19 cellular contexts compared by ENCODE assay signal in the genomic region with DNA sequence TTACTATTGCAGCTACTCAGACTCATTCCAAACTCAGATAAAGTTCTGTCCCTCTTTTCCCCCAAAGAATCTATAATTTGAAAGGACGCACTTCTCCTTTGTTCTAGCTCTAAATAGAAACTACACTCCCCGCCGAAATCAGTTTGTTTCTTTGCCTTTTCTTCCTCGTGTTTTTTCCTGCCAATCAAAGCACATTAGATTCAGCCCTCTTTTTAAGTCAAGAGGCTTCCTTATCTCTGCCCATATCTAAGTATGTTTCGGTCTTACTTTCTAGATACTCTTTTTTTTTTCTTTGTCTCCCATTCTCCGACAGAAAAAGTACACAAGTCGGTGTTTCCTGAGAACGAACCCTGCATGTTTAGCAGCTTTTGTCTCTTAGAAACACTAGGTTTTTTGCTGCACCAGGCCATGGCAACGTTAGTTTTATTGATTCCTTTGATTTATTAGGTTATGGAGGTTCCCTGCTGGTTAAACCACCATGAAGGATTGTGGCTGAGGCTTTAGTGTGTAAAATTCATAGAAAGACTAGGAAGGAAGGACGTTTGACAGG. TPM values are rescaled to one million over a fixed set of nuclear protein-coding genes. Genes with fewer than 3 reads are reported as not detected.
A peak's percentile ranks its signal among the peaks of the same experiment; 100 is the strongest.
DNase-seq lines count a peak whose midpoint lies in the region; ATAC-seq and TF ChIP-seq lines count a peak whose summit lies in the region.
"Had no signal": no experiment of that assay in that cellular context is flagged by ENCODE, and none has a peak within 500 bp of the region (broad histone marks: within the 10 kb centered on the region; RNA-seq: fewer than 3 reads in every experiment).

No MANE protein-coding gene starts in this region.

- intact Hi-C loops in CD4-positive, alpha-beta memory T cell (cut with micrococcal nuclease) = loop anchor here (10.0 kb wide), 1 partner anchor 248 kb away; a partner anchor contains a TSS
- intact Hi-C loops in ascending aorta (cut with DNase I) = no loop called here
- intact Hi-C loops in upper lobe of right lung (cut with DNase I) = no loop called here
- intact Hi-C loops in transverse colon (cut with DNase I; ENCODE audit: low total_unique reads) = no loop called here

- no peaks in the 10 kb centered on the region for H3K9me3 Mint-ChIP-seq in CD4-positive, alpha-beta memory T cell

- peaks cover 61% of the 10 kb centered on the region for H3K4me1 ChIP-seq in CD4-positive, alpha-beta memory T cell (ENCODE audit: insufficient read depth, low read length)
- H3K4me1 ChIP-seq in ascending aorta (no peaks in the 10 kb centered on the region), upper lobe of right lung (peaks cover 5% of the 10 kb centered on the region), transverse colon (peaks cover 0 to 4% (median 0%) of the 10 kb centered on the region in 4 donors)
- H3K4me1 ChIP-seq: HAP-1 had no signal

- peaks cover under 1 to 3% of the 10 kb centered on the region in 2 donors for H3K36me3 Mint-ChIP-seq in CD4-positive, alpha-beta memory T cell

- H3K4me3 Mint-ChIP-seq in CD4-positive, alpha-beta memory T cell = no peak overlapping the region
- H3K4me3 Mint-ChIP-seq: activated B cell treated with CpG ODN at 0.5 μM for 24 hours had no signal

- peaks cover 10 to 25% (median 23%) of the 10 kb centered on the region in 4 donors for H3K4me1 Mint-ChIP-seq in CD4-positive, alpha-beta memory T cell

- peak overlapping the region; percentile 59 to 74 for H3K4me3 ChIP-seq in CD4-positive, alpha-beta memory T cell (ENCODE audit: low read length in 2 of 2)
- H3K4me3 ChIP-seq in ascending aorta (no peak overlapping the region), upper lobe of right lung (no peak overlapping the region), transverse colon (peak overlapping the region in 1 of 4 donors; percentile 9)
- H3K4me3 ChIP-seq: adrenal gland, HAP-1, sigmoid colon had no signal

- POLR2A ChIA-PET in CD4-positive, alpha-beta memory T cell (lab: Charles Lee; ENCODE audit: partially characterized antibody) = interaction anchor here (0.8 to 11.0 kb wide), 16 partner anchors 9 to 111 kb away, joined by 3 to 240 read pairs (median 6); a partner anchor contains a TSS

- H3K27ac ChIP-seq in CD4-positive, alpha-beta memory T cell (ENCODE audit: low read depth, low read length) = peak overlapping the region; percentile 76
- H3K27ac ChIP-seq in ascending aorta (no peak overlapping the region), upper lobe of right lung (no peak overlapping the region), transverse colon (peak overlapping the region in 2 of 4 donors; percentile 32 to 54)
- H3K27ac ChIP-seq: adrenal gland, RWPE1 had no signal

- no peaks in the 10 kb centered on the region for H3K27me3 Mint-ChIP-seq in CD4-positive, alpha-beta memory T cell
- H3K27me3 Mint-ChIP-seq: activated B cell treated with CpG ODN at 0.5 μM for 24 hours had no signal

- TF ChIP-seq CTCF in ascending aorta (IDR thresholded peaks at IDR 0.05) = no peak
- TF ChIP-seq CTCF in upper lobe of right lung (IDR thresholded peaks at IDR 0.05) = no peak
- no peak for TF ChIP-seq CTCF in transverse colon (IDR thresholded peaks at IDR 0.05)

- H3K27me3 ChIP-seq in CD4-positive, alpha-beta memory T cell (ENCODE audit: insufficient read depth, low read length) = no peaks in the 10 kb centered on the region
- H3K27me3 ChIP-seq in ascending aorta (no peaks in the 10 kb centered on the region), upper lobe of right lung (no peaks in the 10 kb centered on the region), transverse colon (no peaks in the 10 kb centered on the region)
- H3K27me3 ChIP-seq: adrenal gland, sigmoid colon had no signal

- H3K9me3 ChIP-seq in CD4-positive, alpha-beta memory T cell (ENCODE audit: control insufficient read depth in 1 of 2, low read length in 2 of 2) = no peaks in the 10 kb centered on the region
- no peaks in the 10 kb centered on the region for H3K9me3 ChIP-seq in ascending aorta
- no peaks in the 10 kb centered on the region for H3K9me3 ChIP-seq in upper lobe of right lung
- H3K9me3 ChIP-seq in transverse colon = no peaks in the 10 kb centered on the region
- H3K9me3 ChIP-seq: adrenal gland, HAP-1, sigmoid colon had no signal

- CTCF ChIA-PET in CD4-positive, alpha-beta memory T cell (lab: Charles Lee; ENCODE audit: partially characterized antibody) = interaction anchor here (0.9 to 8.1 kb wide), 8 partner anchors 11 to 150 kb away, joined by 3 to 100 read pairs (median 5); a partner anchor contains a TSS

- no peak for DNase-seq in CD4-positive, alpha-beta memory T cell
- peak; percentile 68 for DNase-seq in NCI-H146 treated with DMSO at 0.1 percent for 48 hours (lab: John Stamatoyannopoulos, UW; ENCODE audit: unreplicated experiment)
- peak; percentile 15 for DNase-seq in globus pallidus (ENCODE audit: low spot score)
- DNase-seq in ascending aorta (ENCODE audit: low spot score in 2 of 2) = no peak
- no peak for DNase-seq in activated gamma-delta T cell (lab: John Stamatoyannopoulos, UW)
- no peak for DNase-seq in upper lobe of right lung
- no peak for DNase-seq in transverse colon
- DNase-seq: activated B cell treated with CpG ODN at 0.5 μM for 24 hours; adrenal gland; cerebellar nuclear complex; DMS153; mammary epithelial cell; NCI-H2081 treated with DMSO at 0.1 percent for 48 hours; NCI-H748 treated with DMSO at 0.1 percent for 48 hours; sigmoid colon; stimulated activated CD4-positive, alpha-beta T cell treated with anti-CD3 and anti-CD28 coated beads, Interleukin-2, amount 100 ng/mL, for 48 hours had no signal

- ATAC-seq in GM21447 (IDR thresholded peaks at IDR 0.05; ENCODE audit: unreplicated experiment) = peak; percentile 20
- ATAC-seq in upper lobe of right lung = no peak

- in situ Hi-C loops in transverse colon (cut with MboI; ENCODE audit: low pct_ligation_motif_present in 1 of 4, low pct_unique_long_range_greater_than_20kb in 1 of 4, low sequenced_read_pairs in 3 of 4) = no loop called here

- no peak for TF ChIP-seq EP300 in transverse colon (IDR thresholded peaks at IDR 0.05; ENCODE audit: low read depth)

- WGBS in transverse colon (ENCODE audit: low coverage in 1 of 2), 2 donors = 60 to 65% methylated on average over 9 to 10 of the region's 10 CpGs

- H3K27ac Mint-ChIP-seq in CD4-positive, alpha-beta memory T cell = no peak overlapping the region
- H3K27ac Mint-ChIP-seq: activated B cell treated with CpG ODN at 0.5 μM for 24 hours had no signal

- H3K36me3 ChIP-seq in CD4-positive, alpha-beta memory T cell (ENCODE audit: insufficient read depth, low read length) = no peaks in the 10 kb centered on the region
- H3K36me3 ChIP-seq in ascending aorta (no peaks in the 10 kb centered on the region), upper lobe of right lung (no peaks in the 10 kb centered on the region), transverse colon (no peaks in the 10 kb centered on the region)
- H3K36me3 ChIP-seq: adrenal gland, HAP-1, sigmoid colon had no signal

- TF ChIP-seq POLR2A in transverse colon (IDR thresholded peaks at IDR 0.05) = no peak

RNA-seq across cellular contexts. Expression of a gene that starts 9.5 kb away (rescaled TPM):
- total RNA-seq in CD4-positive, alpha-beta memory T cell = 10 to 100 TPM; 94.6 to 95.7 TPM
- polyA plus RNA-seq in CD4-positive, alpha-beta memory T cell = 10 to 100 TPM; 67.2 to 73.1 TPM
- total RNA-seq in ascending aorta (3.3 TPM), upper lobe of right lung (5.8 TPM), transverse colon (10 to 100 TPM in 1 of 4 donors, 1 to 10 TPM in 2, under 1 TPM in 1; 0.96 to 16.8 (median 4.0) TPM)

Comparison
In these comparisons a context has a peak if more than half of its experiments do, and no peak if none do; other contexts are left out.
1. DNase-seq: peak in NCI-H146 treated with DMSO at 0.1 percent for 48 hours (single experiment) and globus pallidus (single experiment); none in CD4-positive, alpha-beta memory T cell (0 of 5), ascending aorta (0 of 2), activated gamma-delta T cell (single experiment), upper lobe of right lung (single experiment) and transverse colon (single experiment).
2. H3K4me3 ChIP-seq: peak in CD4-positive, alpha-beta memory T cell (2 of 2); none in ascending aorta (0 of 2) and upper lobe of right lung (single experiment).
3. RNA of a gene that starts 9.5 kb away (total RNA-seq): 94.6 to 95.7 TPM in CD4-positive, alpha-beta memory T cell; 5.8 TPM in upper lobe of right lung (single experiment), 0.96 to 16.8 TPM in transverse colon and 3.3 TPM in ascending aorta (single experiment); every median in the first group is over 4 times any median in the second.